Comparison of ENCODE assay signal across 8 cellular contexts in the genomic region with DNA sequence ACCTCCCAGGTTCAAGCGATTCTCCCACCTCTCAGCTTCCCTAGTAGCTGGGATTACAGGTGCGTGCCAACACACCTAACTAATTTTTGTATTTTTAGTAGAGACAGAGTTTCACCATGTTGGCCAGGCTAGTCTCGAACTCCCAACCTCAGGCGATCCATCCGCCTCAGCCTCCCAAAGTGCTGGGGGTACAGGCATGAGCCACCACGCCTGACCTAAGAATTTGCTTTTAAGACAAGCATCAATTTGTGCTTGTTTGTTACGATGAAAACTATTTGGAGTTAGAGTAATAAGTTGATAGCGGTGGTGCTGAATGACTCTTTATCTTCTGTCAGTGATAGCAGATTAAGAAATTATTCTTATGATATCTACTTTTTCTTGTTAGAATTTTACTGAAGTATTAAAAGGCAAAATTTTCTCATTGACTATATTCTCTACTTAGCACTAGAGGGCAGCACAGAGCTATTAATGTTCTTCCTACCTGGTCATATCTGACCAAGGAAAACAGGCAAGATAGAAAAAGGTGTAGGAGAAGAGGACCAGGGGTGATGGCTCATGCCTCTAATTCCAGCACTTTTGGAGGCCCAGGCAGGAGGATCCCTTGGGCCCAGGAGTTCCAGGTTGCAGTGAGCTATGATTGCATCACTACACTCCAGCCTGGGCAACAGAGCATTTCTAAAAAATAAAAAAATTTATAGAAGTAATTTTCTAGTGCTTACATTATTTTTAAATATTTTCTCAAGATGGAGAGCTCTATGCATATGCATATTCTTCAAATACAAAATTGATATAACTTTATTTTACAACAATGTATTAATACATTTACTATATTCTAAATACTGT. TPM values are rescaled to one million over a fixed set of nuclear protein-coding genes. Genes with fewer than 3 reads are reported as not detected.
DNase-seq lines count a peak whose midpoint lies in the region; ATAC-seq and TF ChIP-seq lines count a peak whose summit lies in the region.

No MANE protein-coding gene starts in this region.

- H3F3A ChIP-seq in neural cell (ENCODE audit: insufficient read depth, low read length, poor library complexity, severe bottlenecking): no peaks in the 10 kb centered on the region

- no peak overlapping the region for H3K27ac ChIP-seq in neural cell (ENCODE audit: low read length)

- DNase-seq in DMS114 treated with DMSO at 0.1 percent for 48 hours (lab: John Stamatoyannopoulos, UW; ENCODE audit: unreplicated experiment) (peak; percentile 71), NB4 (ENCODE audit: low read depth) (peak; percentile 58), SHP77 treated with DMSO at 0.1 percent for 48 hours (lab: John Stamatoyannopoulos, UW) (peak; percentile 65), epithelial cell of proximal tubule (ENCODE audit: low read depth) (no peak), activated gamma-delta T cell treated with Interleukin-2 at 50 U/mL for 16 hours (no peak), UCSD-AML1 (lab: John Stamatoyannopoulos, UW; ENCODE audit: unreplicated experiment) (no peak)

- H3K9ac ChIP-seq in neural cell (ENCODE audit: low read length): no peak overlapping the region

- H3K9me2 ChIP-seq in neural cell (ENCODE audit: insufficient read depth, low read length): no peaks in the 10 kb centered on the region

- H3K36me3 ChIP-seq in neural cell (ENCODE audit: insufficient read depth, low read length): no peaks in the 10 kb centered on the region

- H4K20me1 ChIP-seq in neural cell (ENCODE audit: insufficient read depth): no peaks in the 10 kb centered on the region

- peak; percentile 85 for TF ChIP-seq RAD21 in neural cell (conservative IDR thresholded peaks at IDR 0.05)

- no peak overlapping the region for H3K4me2 ChIP-seq in neural cell (ENCODE audit: low read length)

- TF ChIP-seq POLR2A in NB4 (IDR thresholded peaks at IDR 0.05; ENCODE audit: extremely low read depth, insufficient read length): no peak

- H2AFZ ChIP-seq in neural cell (ENCODE audit: low read depth, low read length): no peak overlapping the region

- no peaks in the 10 kb centered on the region for H3K9me3 ChIP-seq in neural cell (ENCODE audit: low read length)

- no peaks in the 10 kb centered on the region for H3K79me2 ChIP-seq in neural cell (replicated peaks; ENCODE audit: insufficient read depth, low read length)

- TF ChIP-seq CTCF in NB4 (IDR thresholded peaks at IDR 0.05; ENCODE audit: low read depth, low read length) (peak; percentile 28), epithelial cell of proximal tubule (conservative IDR thresholded peaks at IDR 0.05; ENCODE audit: low read depth, low read length) (peak; percentile 65), neural cell (IDR thresholded peaks at IDR 0.05; ENCODE audit: poor library complexity, severe bottlenecking) (peak; percentile 81)

- H3K27me3 ChIP-seq in neural cell (ENCODE audit: insufficient read depth, low read depth, low read length): no peaks in the 10 kb centered on the region

- no peak for TF ChIP-seq EP300 in neural cell (conservative IDR thresholded peaks at IDR 0.05; ENCODE audit: poor library complexity, severe bottlenecking)

- no peak overlapping the region for H3K4me3 ChIP-seq in NB4 (ENCODE audit: low read depth, low read length)
- H3K4me3 ChIP-seq in epithelial cell of proximal tubule (ENCODE audit: low read depth, low read length): no peak overlapping the region
- H3K4me3 ChIP-seq in neural cell (ENCODE audit: low read length): no peak overlapping the region

- ATAC-seq in GM21360 (IDR thresholded peaks at IDR 0.05; ENCODE audit: unreplicated experiment): peak; percentile 64

TF ChIP-seq in neural cell, 6 proteins besides CTCF, POLR2A, EP300 and RAD21:
- TF ChIP-seq SMC3 (conservative IDR thresholded peaks at IDR 0.05; ENCODE audit: poor library complexity) (peak; percentile 84), EZH2 (IDR thresholded peaks at IDR 0.05; ENCODE audit: borderline replicate concordance, insufficient read depth, low read length, poor library complexity, severe bottlenecking) (no peak)

RNA-seq across cellular contexts. Expression of a gene that starts 24.5 kb away (rescaled TPM):
- 5.1 and 11.6 TPM in 2 replicates for total RNA-seq in epithelial cell of proximal tubule
- 8.1 and 21.3 TPM in 2 replicates for polyA plus RNA-seq in neural cell
- 39.0 and 77.9 TPM in 2 replicates for polyA minus RNA-seq in neural cell

RNA-seq across cellular contexts. Expression of a gene that starts 24.6 kb away (rescaled TPM):
- total RNA-seq in epithelial cell of proximal tubule: 39.3 and 100 TPM in 2 replicates
- 154 and 155 TPM in 2 replicates for polyA plus RNA-seq in neural cell
- 101 and 110 TPM in 2 replicates for polyA minus RNA-seq in neural cell

Comparison
In these comparisons a context has a peak if more than half of its experiments do, and no peak if none do; other contexts are left out.
1. DNase-seq: peak in DMS114 treated with DMSO at 0.1 percent for 48 hours (single experiment), NB4 (single experiment) and SHP77 treated with DMSO at 0.1 percent for 48 hours (single experiment); none in epithelial cell of proximal tubule (single experiment), activated gamma-delta T cell treated with Interleukin-2 at 50 U/mL for 16 hours (single experiment) and UCSD-AML1 (single experiment).
2. CTCF ChIP-seq: peak in every context shown above with its lines; median percentile 81 in neural cell; 65 in epithelial cell of proximal tubule; 28 in NB4.